Comparison of ENCODE assay signal across 30 cellular contexts in the genomic region with DNA sequence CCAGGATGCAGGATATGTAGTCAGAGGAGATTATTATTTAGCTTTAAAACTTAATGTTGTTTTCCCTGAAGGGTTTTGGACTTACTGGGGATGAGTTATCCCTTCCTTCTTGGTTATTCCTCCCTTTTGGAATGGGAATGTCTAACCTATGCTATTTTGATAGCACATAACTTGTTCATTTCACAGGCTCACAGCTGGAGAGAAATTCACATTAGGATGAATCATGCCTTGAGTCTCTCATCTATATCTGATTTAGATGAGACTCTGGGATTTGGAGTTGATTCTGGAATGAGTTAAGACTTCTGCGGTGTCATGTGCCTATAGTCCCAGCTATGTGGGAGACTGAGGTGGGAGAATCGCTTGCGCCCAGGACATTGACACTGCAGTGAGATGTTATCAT.
DNase-seq lines count a peak whose midpoint lies in the region; ATAC-seq and TF ChIP-seq lines count a peak whose summit lies in the region.
"Had no signal": no experiment of that assay in that cellular context is flagged by ENCODE, and none has a peak within 500 bp of the region (broad histone marks: within the 10 kb centered on the region; RNA-seq: fewer than 3 reads in every experiment).

No MANE protein-coding gene starts in this region.

- H3K4me3 ChIP-seq in lower leg skin (ENCODE audit: low read depth, poor library complexity, severe bottlenecking) = no peak overlapping the region
- H3K4me3 ChIP-seq: HAP-1, pancreas, Peyer's patch had no signal

- no peak for TF ChIP-seq CTCF in lower leg skin (IDR thresholded peaks at IDR 0.05)

- no peak for TF ChIP-seq POLR2A in lower leg skin (IDR thresholded peaks at IDR 0.05)

- H3K9me3 ChIP-seq in T-helper 17 cell (ENCODE audit: control insufficient read depth, low read length, poor library complexity, severe bottlenecking) = no peaks in the 10 kb centered on the region
- H3K9me3 ChIP-seq: HAP-1, pancreas, Peyer's patch had no signal

- peaks cover 5% of the 10 kb centered on the region for H3K4me1 Mint-ChIP-seq in T-helper 17 cell
- H3K4me1 Mint-ChIP-seq: activated CD4-positive, alpha-beta T cell treated with anti-CD3 and anti-CD28 coated beads for 36 hours had no signal

- intact Hi-C loops in lower leg skin (cut with DNase I; ENCODE audit: low total_unique reads) = no loop called here

- ATAC-seq in T-helper 17 cell = no peak
- ATAC-seq: activated CD4-positive, alpha-beta T cell treated with anti-CD3 and anti-CD28 coated beads for 36 hours; natural killer cell treated with Interleukin-12 subunit alpha and Interleukin-12 subunit beta and Interleukin-15 and Interleukin-18, amount 100 ng/mL, for 72 hours; pancreas; stimulated activated naive CD8-positive, alpha-beta T cell treated with anti-CD3 and anti-CD28 coated beads, Interleukin-15, Interleukin-2, amounts not matched to agents 100 U/mL and 50 U/mL, for 24 hours had no signal

- peaks cover 2% of the 10 kb centered on the region for H3K36me3 Mint-ChIP-seq in T-helper 17 cell (ENCODE audit: low read depth)
- H3K36me3 Mint-ChIP-seq: CD4-positive, alpha-beta memory T cell; natural killer cell treated with Interleukin-12 subunit alpha and Interleukin-12 subunit beta and Interleukin-15 and Interleukin-18, amount 100 ng/mL, for 72 hours had no signal

- H3K4me3 Mint-ChIP-seq in T-helper 17 cell = no peak overlapping the region
- H3K4me3 Mint-ChIP-seq: activated CD4-positive, alpha-beta T cell treated with anti-CD3 and anti-CD28 coated beads for 36 hours; activated naive CD8-positive, alpha-beta T cell treated with anti-CD3 and anti-CD28 coated beads for 36 hours; CD4-positive, alpha-beta memory T cell; endodermal cell; natural killer cell treated with Interleukin-12 subunit alpha and Interleukin-12 subunit beta and Interleukin-15 and Interleukin-18, amount 100 ng/mL, for 72 hours had no signal

- H3K27ac Mint-ChIP-seq in T-helper 17 cell = peak overlapping the region; percentile 24
- H3K27ac Mint-ChIP-seq: activated CD4-positive, alpha-beta T cell treated with anti-CD3 and anti-CD28 coated beads for 36 hours; activated naive CD8-positive, alpha-beta T cell treated with anti-CD3 and anti-CD28 coated beads for 36 hours; CD4-positive, alpha-beta memory T cell; natural killer cell treated with Interleukin-12 subunit alpha and Interleukin-12 subunit beta and Interleukin-15 and Interleukin-18, amount 100 ng/mL, for 72 hours had no signal

- DNase-seq in A172 (ENCODE audit: low spot score) (peak; percentile 37), GM04503 (ENCODE audit: low read depth) (peak; percentile 14), T-helper 17 cell (no peak), fibroblast of peridontal ligament (ENCODE audit: extremely low read depth) (peak; percentile 40), lower leg skin (ENCODE audit: low spot score in 2 of 2) (no peak), SKM-1 treated with dmso at 0.1 percent for 144 hours (lab: John Stamatoyannopoulos, UW; ENCODE audit: unreplicated experiment) (no peak)
- no peak for DNase-seq in activated T-cell treated with anti-CD3 and anti-CD28 coated beads, Interleukin-2, amount 50 U/mL, for 48 hours
- DNase-seq in activated naive CD4-positive, alpha-beta T cell treated with Interleukin-2 at 50 U/mL for 16 hours = no peak
- DNase-seq: activated CD4-positive, alpha-beta T cell treated with anti-CD3 and anti-CD28 coated beads for 36 hours; activated effector memory CD4-positive, alpha-beta T cell treated with Interleukin-2 at 50 U/mL for 16 hours; activated naive CD8-positive, alpha-beta T cell treated with anti-CD3 and anti-CD28 coated beads for 36 hours; aorta; CD4-positive, alpha-beta memory T cell; central memory CD4-positive, alpha-beta T cell; dermis blood vessel endothelial cell; DMS 273 treated with DMSO at 0.1 percent for 48 hours; endodermal cell; NCI-H1048; NCI-H2107; NCI-H446; NCI-H82; pancreas; Peyer's patch; retina; SIG-M5; small intestine; stimulated activated naive CD8-positive, alpha-beta T cell treated with anti-CD3 and anti-CD28 coated beads, Interleukin-15, Interleukin-2, amounts not matched to agents 100 U/mL and 50 U/mL, for 24 hours; T1000 had no signal

- no peaks in the 10 kb centered on the region for H3K27me3 Mint-ChIP-seq in T-helper 17 cell
- H3K27me3 Mint-ChIP-seq: activated CD4-positive, alpha-beta T cell treated with anti-CD3 and anti-CD28 coated beads for 36 hours; activated naive CD8-positive, alpha-beta T cell treated with anti-CD3 and anti-CD28 coated beads for 36 hours; CD4-positive, alpha-beta memory T cell had no signal

- 99 to 100% methylated on average over 3 of the region's 3 CpGs for WGBS in lower leg skin, 2 donors

Comparison
In these comparisons a context has a peak if more than half of its experiments do, and no peak if none do; other contexts are left out.
1. DNase-seq: peak in A172 (single experiment), GM04503 (single experiment) and fibroblast of peridontal ligament (single experiment); none in T-helper 17 cell (0 of 3), lower leg skin (0 of 2), activated T-cell treated with anti-CD3 and anti-CD28 coated beads, Interleukin-2, amount 50 U/mL, for 48 hours (0 of 2), activated naive CD4-positive, alpha-beta T cell treated with Interleukin-2 at 50 U/mL for 16 hours (single experiment) and SKM-1 treated with dmso at 0.1 percent for 144 hours (single experiment).